ENCODE assay signal across 18 cellular contexts in the genomic region with DNA sequence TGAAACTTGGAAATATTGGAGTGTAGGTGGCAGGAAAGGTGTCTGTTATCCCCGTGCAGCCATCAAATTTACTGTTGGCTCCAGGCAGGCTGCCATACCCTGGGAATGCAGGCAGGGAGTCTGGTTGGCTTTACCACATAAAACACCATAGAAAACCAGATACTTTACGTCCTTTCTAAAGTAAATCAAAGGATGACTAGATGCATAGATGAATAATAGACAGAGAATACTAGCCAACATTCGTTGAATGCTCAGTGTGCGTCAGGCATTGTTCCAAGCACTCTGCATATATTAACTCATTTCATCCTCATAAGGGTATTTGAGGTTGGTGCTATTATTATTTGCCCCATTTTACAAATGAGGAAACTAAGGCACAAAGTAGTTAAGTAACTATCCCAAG.
A peak's percentile ranks its signal among the peaks of the same experiment; 100 is the strongest.
DNase-seq lines count a peak whose midpoint lies in the region; ATAC-seq and TF ChIP-seq lines count a peak whose summit lies in the region.
"Had no signal": no experiment of that assay in that cellular context is flagged by ENCODE, and none has a peak within 500 bp of the region (broad histone marks: within the 10 kb centered on the region; RNA-seq: fewer than 3 reads in every experiment).

No MANE protein-coding gene starts in this region.

- no peak for ATAC-seq in GM23338
- no peak for ATAC-seq in PC-3

- H3K4me2 ChIP-seq in GM23338 (no peak overlapping the region), PC-3 (ENCODE audit: low read length) (no peak overlapping the region)
- H3K4me2 ChIP-seq: BLaER1 had no signal

- H3K4me3 ChIP-seq in GM23338 (no peak overlapping the region), PC-3 (ENCODE audit: low read length) (no peak overlapping the region)
- H3K4me3 ChIP-seq in CD8-positive, alpha-beta memory T cell (ENCODE audit: low read length) = no peak overlapping the region
- H3K4me3 ChIP-seq: BLaER1, HAP-1 had no signal

- H4K20me1 ChIP-seq in GM23338 (replicated peaks; ENCODE audit: insufficient read depth) (peaks cover 20% of the 10 kb centered on the region), PC-3 (ENCODE audit: low read length) (no peaks in the 10 kb centered on the region)
- H4K20me1 ChIP-seq: BLaER1 had no signal

- H3K27ac ChIP-seq in GM23338 (ENCODE audit: low read depth) (0 out of 2 replicates have a peak overlapping the region, but pooled peaks have one; percentile 26), PC-3 (ENCODE audit: low read length) (no peak overlapping the region)
- no peak overlapping the region for H3K27ac ChIP-seq in CD8-positive, alpha-beta memory T cell (ENCODE audit: low read depth, low read length)
- H3K27ac ChIP-seq: 22Rv1, BLaER1 had no signal

- H3K36me3 ChIP-seq in GM23338 (ENCODE audit: insufficient read depth) = 0 out of 2 replicates have a peak, but pooled peaks cover 1% of the 10 kb centered on the region
- H3K36me3 ChIP-seq in PC-3 (ENCODE audit: low read depth, low read length) = no peaks in the 10 kb centered on the region
- no peaks in the 10 kb centered on the region for H3K36me3 ChIP-seq in CD8-positive, alpha-beta memory T cell (ENCODE audit: insufficient read depth, low read length)
- H3K36me3 ChIP-seq: BLaER1, HAP-1 had no signal

- no peaks in the 10 kb centered on the region for H3K9me3 Mint-ChIP-seq in GM23338
- H3K9me3 Mint-ChIP-seq in CD8-positive, alpha-beta memory T cell = no peaks in the 10 kb centered on the region
- no peaks in the 10 kb centered on the region for H3K9me3 Mint-ChIP-seq in activated T-helper 1 cell treated with anti-CD3 and anti-CD28 coated beads, Interleukin-12 subunit alpha, Interleukin-12 subunit beta, Interleukin-2, Interleukin-4 antibody, amounts not matched to agents 30 ng/mL and 10 ng/mL and 1 ng/mL, durations not matched to agents 14 hours and 24 hours and 36 hours
- H3K9me3 Mint-ChIP-seq: CD4-positive, alpha-beta T cell; HFFc6 had no signal

- H3K9me3 ChIP-seq in PC-3 (ENCODE audit: low read length) = no peaks in the 10 kb centered on the region
- no peaks in the 10 kb centered on the region for H3K9me3 ChIP-seq in CD8-positive, alpha-beta memory T cell (ENCODE audit: low read length)
- H3K9me3 ChIP-seq: BLaER1, HAP-1 had no signal

- no peaks in the 10 kb centered on the region for H3K27me3 ChIP-seq in GM23338 (ENCODE audit: insufficient read depth)
- H3K27me3 ChIP-seq in PC-3 (ENCODE audit: low read length) = no peaks in the 10 kb centered on the region
- H3K27me3 ChIP-seq in CD8-positive, alpha-beta memory T cell (ENCODE audit: insufficient read depth, low read length, poor library complexity, severe bottlenecking) = no peaks in the 10 kb centered on the region
- H3K27me3 ChIP-seq: BLaER1 had no signal

- intact Hi-C loops in PC-3 (cut with micrococcal nuclease) = no loop called here
- intact Hi-C loops in activated T-helper 1 cell treated with anti-CD3 and anti-CD28 coated beads, Interleukin-12 subunit alpha, Interleukin-12 subunit beta, Interleukin-2, Interleukin-4 antibody, amounts not matched to agents 30 ng/mL and 10 ng/mL and 1 ng/mL, durations not matched to agents 14 hours and 24 hours and 36 hours (cut with micrococcal nuclease) = no loop called here

- H2AFZ ChIP-seq in GM23338 (no peak overlapping the region), PC-3 (ENCODE audit: low read length) (no peak overlapping the region)

- CTCF ChIA-PET in PC-3 (lab: Charles Lee) = no interaction called here
- CTCF ChIA-PET in CD8-positive, alpha-beta memory T cell (lab: Charles Lee) = no interaction called here

- peaks cover 42% of the 10 kb centered on the region for H3K36me3 Mint-ChIP-seq in GM23338 (ENCODE audit: low read depth)
- no peaks in the 10 kb centered on the region for H3K36me3 Mint-ChIP-seq in CD8-positive, alpha-beta memory T cell
- no peaks in the 10 kb centered on the region for H3K36me3 Mint-ChIP-seq in activated T-helper 1 cell treated with anti-CD3 and anti-CD28 coated beads, Interleukin-12 subunit alpha, Interleukin-12 subunit beta, Interleukin-2, Interleukin-4 antibody, amounts not matched to agents 30 ng/mL and 10 ng/mL and 1 ng/mL, durations not matched to agents 14 hours and 24 hours and 36 hours (ENCODE audit: low read depth)
- H3K36me3 Mint-ChIP-seq: CD14-positive monocyte had no signal

- DNase-seq in GM23338 (ENCODE audit: low spot score) (no peak), PC-3 (peak; percentile 32), astrocyte of the hippocampus (ENCODE audit: low read depth, low spot score) (peak; percentile 78), islet precursor cell (peak; percentile 2), C1 segment of cervical spinal cord (lab: John Stamatoyannopoulos, UW) (no peak)
- no peak for DNase-seq in CD8-positive, alpha-beta memory T cell
- no peak for DNase-seq in activated T-helper 1 cell treated with anti-CD3 and anti-CD28 coated beads, Interleukin-12 subunit alpha, Interleukin-12 subunit beta, Interleukin-2, Interleukin-4 antibody, amounts not matched to agents 30 ng/mL and 10 ng/mL and 1 ng/mL, durations not matched to agents 14 hours and 24 hours and 36 hours (ENCODE audit: low spot score)
- DNase-seq: Calu3; CD4-positive, alpha-beta T cell; COR-L47; DND-41; GOT3; HFFc6 had no signal

- H3K4me1 Mint-ChIP-seq in GM23338 = peaks cover 14% of the 10 kb centered on the region
- H3K4me1 Mint-ChIP-seq in CD8-positive, alpha-beta memory T cell = no peaks in the 10 kb centered on the region
- H3K4me1 Mint-ChIP-seq in activated T-helper 1 cell treated with anti-CD3 and anti-CD28 coated beads, Interleukin-12 subunit alpha, Interleukin-12 subunit beta, Interleukin-2, Interleukin-4 antibody, amounts not matched to agents 30 ng/mL and 10 ng/mL and 1 ng/mL, durations not matched to agents 14 hours and 24 hours and 36 hours (ENCODE audit: low read depth) = no peaks in the 10 kb centered on the region
- H3K4me1 Mint-ChIP-seq: B cell, CD14-positive monocyte had no signal

- no peak for TF ChIP-seq CTCF in GM23338 (conservative IDR thresholded peaks at IDR 0.05; ENCODE audit: low read depth in 2 of 2)
- TF ChIP-seq CTCF in PC-3 (conservative IDR thresholded peaks at IDR 0.05; ENCODE audit: low read depth, low read length) = no peak

- H3K9ac ChIP-seq in PC-3 (ENCODE audit: low read length) = no peak overlapping the region
- H3K9ac ChIP-seq: BLaER1 had no signal

- H3K27ac Mint-ChIP-seq in GM23338 = no peak overlapping the region
- no peak overlapping the region for H3K27ac Mint-ChIP-seq in CD8-positive, alpha-beta memory T cell
- H3K27ac Mint-ChIP-seq in activated T-helper 1 cell treated with anti-CD3 and anti-CD28 coated beads, Interleukin-12 subunit alpha, Interleukin-12 subunit beta, Interleukin-2, Interleukin-4 antibody, amounts not matched to agents 30 ng/mL and 10 ng/mL and 1 ng/mL, durations not matched to agents 14 hours and 24 hours and 36 hours = no peak overlapping the region
- H3K27ac Mint-ChIP-seq: B cell; CD4-positive, alpha-beta T cell; HFFc6 had no signal

- peaks cover 7% of the 10 kb centered on the region; the same call in 1 of the 2 replicates for H3K9me2 ChIP-seq in GM23338 (ENCODE audit: insufficient read depth)
- H3K9me2 ChIP-seq in PC-3 (replicated peaks; ENCODE audit: low read length) = no peaks in the 10 kb centered on the region

- POLR2A ChIA-PET in PC-3 (lab: Charles Lee; ENCODE audit: unreplicated experiment) = no interaction called here
- POLR2A ChIA-PET in CD8-positive, alpha-beta memory T cell (lab: Charles Lee) = no interaction called here

- H3K4me3 Mint-ChIP-seq in GM23338 = no peak overlapping the region
- H3K4me3 Mint-ChIP-seq in CD8-positive, alpha-beta memory T cell = no peak overlapping the region
- no peak overlapping the region for H3K4me3 Mint-ChIP-seq in activated T-helper 1 cell treated with anti-CD3 and anti-CD28 coated beads, Interleukin-12 subunit alpha, Interleukin-12 subunit beta, Interleukin-2, Interleukin-4 antibody, amounts not matched to agents 30 ng/mL and 10 ng/mL and 1 ng/mL, durations not matched to agents 14 hours and 24 hours and 36 hours
- H3K4me3 Mint-ChIP-seq: B cell; CD14-positive monocyte; CD4-positive, alpha-beta T cell; HFFc6 had no signal

- peaks cover 2% of the 10 kb centered on the region for H3K27me3 Mint-ChIP-seq in GM23338 (ENCODE audit: insufficient read depth, low read depth, poor library complexity)
- H3K27me3 Mint-ChIP-seq in CD8-positive, alpha-beta memory T cell = peaks cover 6 to 12% of the 10 kb centered on the region in 2 donors
- H3K27me3 Mint-ChIP-seq in activated T-helper 1 cell treated with anti-CD3 and anti-CD28 coated beads, Interleukin-12 subunit alpha, Interleukin-12 subunit beta, Interleukin-2, Interleukin-4 antibody, amounts not matched to agents 30 ng/mL and 10 ng/mL and 1 ng/mL, durations not matched to agents 14 hours and 24 hours and 36 hours (ENCODE audit: insufficient read depth) = peaks cover 3% of the 10 kb centered on the region

- no TSS peak for BruUV-seq in PC-3 (replicated peaks; lab: Mats Ljungman, UMichigan)

- H3F3A ChIP-seq in GM23338 (replicated peaks; ENCODE audit: low read depth) (no peaks in the 10 kb centered on the region), PC-3 (ENCODE audit: low read length, unreplicated experiment) (no peaks in the 10 kb centered on the region)

- H3K4me1 ChIP-seq in GM23338 (ENCODE audit: insufficient read depth) (peaks cover 9% of the 10 kb centered on the region), PC-3 (ENCODE audit: insufficient read depth, low read length) (no peaks in the 10 kb centered on the region)
- no peaks in the 10 kb centered on the region for H3K4me1 ChIP-seq in CD8-positive, alpha-beta memory T cell (ENCODE audit: insufficient read depth, low read length)
- H3K4me1 ChIP-seq: BLaER1, HAP-1 had no signal

- no peaks in the 10 kb centered on the region for H3K79me2 ChIP-seq in GM23338 (replicated peaks; ENCODE audit: insufficient read depth)
- H3K79me2 ChIP-seq in PC-3 (ENCODE audit: low read length) = no peaks in the 10 kb centered on the region

Comparison
In these comparisons a context has a peak if more than half of its experiments do, and no peak if none do; other contexts are left out.
1. DNase-seq: peak in PC-3 (single experiment), astrocyte of the hippocampus (single experiment) and islet precursor cell (single experiment); none in GM23338 (single experiment), C1 segment of cervical spinal cord (0 of 14), CD8-positive, alpha-beta memory T cell (0 of 5) and activated T-helper 1 cell treated with anti-CD3 and anti-CD28 coated beads, Interleukin-12 subunit alpha, Interleukin-12 subunit beta, Interleukin-2, Interleukin-4 antibody, amounts not matched to agents 30 ng/mL and 10 ng/mL and 1 ng/mL, durations not matched to agents 14 hours and 24 hours and 36 hours (single experiment).